Comparison of ENCODE assay signal across 8 cellular contexts in the genomic region with DNA sequence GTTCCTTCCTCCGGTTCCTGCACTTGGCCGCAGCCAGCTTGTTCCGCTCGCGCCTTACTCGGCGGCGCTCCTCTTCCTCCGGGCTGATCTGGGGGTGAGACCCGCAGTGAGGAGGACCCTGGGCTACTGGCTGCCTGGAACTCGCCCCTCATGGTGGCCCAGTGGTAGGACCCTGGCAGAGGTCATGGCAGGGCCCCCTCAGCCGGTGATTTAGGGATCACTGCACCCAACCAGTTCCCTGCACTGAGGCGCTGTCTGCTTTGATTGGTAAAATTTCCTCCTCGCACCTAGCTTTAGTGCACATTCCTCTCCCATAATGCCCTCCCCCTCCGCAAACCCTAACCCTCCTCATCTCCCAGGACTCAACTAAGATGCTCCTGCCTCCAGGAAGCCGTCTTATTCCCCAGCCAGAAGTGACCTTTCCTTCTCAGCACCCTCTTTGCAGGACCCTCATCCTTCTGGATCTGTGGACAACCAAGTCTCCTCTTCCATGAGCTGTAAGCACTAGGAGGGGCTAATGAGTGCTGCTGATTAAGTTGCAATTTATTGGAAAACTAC. TPM values are rescaled to one million over a fixed set of nuclear protein-coding genes. Genes with fewer than 3 reads are reported as not detected.
DNase-seq lines count a peak whose midpoint lies in the region; ATAC-seq and TF ChIP-seq lines count a peak whose summit lies in the region.

No MANE protein-coding gene starts in this region.

- ATAC-seq in GM18520 (IDR thresholded peaks at IDR 0.05; ENCODE audit: unreplicated experiment), result no peak
- ATAC-seq in GM18858 (IDR thresholded peaks at IDR 0.05; ENCODE audit: unreplicated experiment), result no peak

- intact Hi-C loops in dendritic cell treated with granulocyte-macrophage colony-stimulating factor and Interleukin-4, amounts not matched to agents 40 ng/mL and 50 ng/mL, for 4 days (cut with micrococcal nuclease), result no loop called here

- no peaks in the 10 kb centered on the region for H3K27me3 Mint-ChIP-seq in dendritic cell treated with granulocyte-macrophage colony-stimulating factor and Interleukin-4, amounts not matched to agents 40 ng/mL and 50 ng/mL, for 4 days
- H3K27me3 Mint-ChIP-seq in progenitor cell of endocrine pancreas, result peaks cover 54% of the 10 kb centered on the region

- H3K4me3 Mint-ChIP-seq in dendritic cell treated with granulocyte-macrophage colony-stimulating factor and Interleukin-4, amounts not matched to agents 40 ng/mL and 50 ng/mL, for 4 days, result peak overlapping the region; percentile 98
- no peak overlapping the region for H3K4me3 Mint-ChIP-seq in progenitor cell of endocrine pancreas (ENCODE audit: low read depth)

- H3K9me3 Mint-ChIP-seq in dendritic cell treated with granulocyte-macrophage colony-stimulating factor and Interleukin-4, amounts not matched to agents 40 ng/mL and 50 ng/mL, for 4 days, result no peaks in the 10 kb centered on the region
- H3K9me3 Mint-ChIP-seq in progenitor cell of endocrine pancreas (ENCODE audit: low read depth), result no peaks in the 10 kb centered on the region

- DNase-seq in GM10266 (ENCODE audit: extremely low spot score) (no peak), RKO (ENCODE audit: low spot score) (peak; percentile 87), progenitor cell of endocrine pancreas (ENCODE audit: low spot score, unreplicated experiment) (no peak), NCI-H1930 (lab: John Stamatoyannopoulos, UW) (no peak)
- DNase-seq in stimulated activated CD4-positive, alpha-beta T cell treated with anti-CD3 and anti-CD28 coated beads, Interleukin-12 subunit alpha, Interleukin-12 subunit beta, amount 100 ng/mL, for 4 hours, result no peak

- TF ChIP-seq CTCF in GM10266 (IDR thresholded peaks at IDR 0.05; ENCODE audit: control insufficient read depth, insufficient read depth, low read depth, missing control alignments) (peak; percentile 12), progenitor cell of endocrine pancreas (IDR thresholded peaks at IDR 0.05; ENCODE audit: unreplicated experiment) (no peak)

- H3K36me3 Mint-ChIP-seq in dendritic cell treated with granulocyte-macrophage colony-stimulating factor and Interleukin-4, amounts not matched to agents 40 ng/mL and 50 ng/mL, for 4 days (ENCODE audit: low read depth), result peaks cover 27% of the 10 kb centered on the region
- no peaks in the 10 kb centered on the region for H3K36me3 Mint-ChIP-seq in progenitor cell of endocrine pancreas (ENCODE audit: insufficient read depth)

- peaks cover 68% of the 10 kb centered on the region for H3K4me1 Mint-ChIP-seq in dendritic cell treated with granulocyte-macrophage colony-stimulating factor and Interleukin-4, amounts not matched to agents 40 ng/mL and 50 ng/mL, for 4 days (ENCODE audit: low read depth)
- peaks cover 17% of the 10 kb centered on the region for H3K4me1 Mint-ChIP-seq in progenitor cell of endocrine pancreas (ENCODE audit: low read depth)

- H3K27ac Mint-ChIP-seq in dendritic cell treated with granulocyte-macrophage colony-stimulating factor and Interleukin-4, amounts not matched to agents 40 ng/mL and 50 ng/mL, for 4 days, result peak overlapping the region; percentile 99
- H3K27ac Mint-ChIP-seq in progenitor cell of endocrine pancreas, result peak overlapping the region; percentile 74

RNA-seq across cellular contexts. Expression of a gene that starts 3.6 kb away (rescaled TPM):
- total RNA-seq in progenitor cell of endocrine pancreas, result 7.4 and 7.9 TPM in 2 replicates

RNA-seq across cellular contexts. Expression of a gene that starts 5.8 kb away (rescaled TPM):
- 67.7 and 77.8 TPM in 2 replicates for total RNA-seq in progenitor cell of endocrine pancreas

RNA-seq across cellular contexts. Expression of a gene that starts 6.1 kb away (rescaled TPM):
- 1.7 and 2.6 TPM in 2 replicates for total RNA-seq in progenitor cell of endocrine pancreas

RNA-seq across cellular contexts. Expression of a gene that starts 14.5 kb away (rescaled TPM):
- total RNA-seq in progenitor cell of endocrine pancreas, result not detected in 2 replicates

RNA-seq across cellular contexts. Expression of a gene that starts 21.5 kb away (rescaled TPM):
- total RNA-seq in progenitor cell of endocrine pancreas, result 84.9 and 90.5 TPM in 2 replicates
